In genomic region chr14:61280092-61280525, GRCh38 we compare ENCODE assay signal across 8 cellular contexts. TPM values are rescaled to one million over a fixed set of nuclear protein-coding genes. Genes with fewer than 3 reads are reported as not detected.
DNase-seq lines count a peak whose midpoint lies in the region; ATAC-seq and TF ChIP-seq lines count a peak whose summit lies in the region.

No MANE protein-coding gene starts in this region.

- H3K36me3 Mint-ChIP-seq in activated CD4-positive, alpha-beta memory T cell treated with anti-CD3 and anti-CD28 coated beads for 36 hours = no peaks in the 10 kb centered on the region

- no peaks in the 10 kb centered on the region for H3K79me2 ChIP-seq in GM23248 (ENCODE audit: insufficient read depth)

- POLR2A ChIA-PET in activated CD4-positive, alpha-beta memory T cell treated with anti-CD3 and anti-CD28 coated beads for 36 hours (lab: Charles Lee) = interaction anchor here (1.1 kb wide), 1 partner anchor 43 kb away, joined by 6 read pairs; no protein-coding TSS in a partner anchor

- H3K9me2 ChIP-seq in GM23248 (ENCODE audit: insufficient read depth) = no peaks in the 10 kb centered on the region

- no peak for ATAC-seq in GM19328 (IDR thresholded peaks at IDR 0.05; ENCODE audit: unreplicated experiment)
- no peak for ATAC-seq in GM21423 (IDR thresholded peaks at IDR 0.05; ENCODE audit: unreplicated experiment)

- H3F3A ChIP-seq in GM23248 (ENCODE audit: insufficient read depth) = peaks cover 16% of the 10 kb centered on the region

- no peaks in the 10 kb centered on the region for H4K20me1 ChIP-seq in GM23248 (ENCODE audit: insufficient read depth)

- H3K27me3 Mint-ChIP-seq in activated CD4-positive, alpha-beta memory T cell treated with anti-CD3 and anti-CD28 coated beads for 36 hours = peaks cover 3% of the 10 kb centered on the region

- peak overlapping the region; percentile 81 for H2AFZ ChIP-seq in GM23248

- H3K4me1 Mint-ChIP-seq in activated CD4-positive, alpha-beta memory T cell treated with anti-CD3 and anti-CD28 coated beads for 36 hours (ENCODE audit: low read depth) = peaks cover 31% of the 10 kb centered on the region

- no peak overlapping the region for H3K4me2 ChIP-seq in GM23248 (ENCODE audit: unreplicated experiment)

- in situ Hi-C loops in GM23248 (cut with MboI) = loop anchor here (25.0 kb wide), 1 partner anchor 943 kb away; no protein-coding TSS in a partner anchor

- DNase-seq in GM23248 (no peak), foreskin fibroblast (no peak), islet precursor cell (no peak), GM10266 (ENCODE audit: extremely low spot score) (no peak)
- peak; percentile 66 for DNase-seq in activated CD4-positive, alpha-beta memory T cell treated with anti-CD3 and anti-CD28 coated beads for 36 hours

- WGBS in GM23248 (ENCODE audit: low coverage in 1 of 2, low lambda C conversion rate in 2 of 2, missing lambda C conversion rate in 2 of 2), 2 experiments = 60 to 68% methylated on average over 31 to 47 of the region's 47 CpGs

- H3K36me3 ChIP-seq in GM23248 (ENCODE audit: low read depth) (no peaks in the 10 kb centered on the region), rectal smooth muscle tissue (ENCODE audit: control insufficient read depth, insufficient read depth, low read length) (no peaks in the 10 kb centered on the region)

- H3K4me3 ChIP-seq in GM23248 (peak overlapping the region; percentile 66), foreskin fibroblast (ENCODE audit: low read depth in 1 of 2, low read length in 2 of 2) (peak overlapping the region; percentile 37 to 52), rectal smooth muscle tissue (ENCODE audit: low read length) (peak overlapping the region; percentile 51)

- H3K27me3 ChIP-seq in GM23248 (replicated peaks; ENCODE audit: insufficient read depth) = no peaks in the 10 kb centered on the region
- H3K27me3 ChIP-seq in rectal smooth muscle tissue (ENCODE audit: control insufficient read depth, insufficient read depth, low read length) = peaks cover 7% of the 10 kb centered on the region

- no peaks in the 10 kb centered on the region for H3K9me3 ChIP-seq in GM23248 (ENCODE audit: low read depth)

- intact Hi-C loops in activated CD4-positive, alpha-beta memory T cell treated with anti-CD3 and anti-CD28 coated beads for 36 hours (cut with micrococcal nuclease) = loop anchor here (1.0 to 5.0 kb wide), 2 partner anchors 11 to 557 kb away; no protein-coding TSS in a partner anchor

- TF ChIP-seq CTCF in foreskin fibroblast (IDR thresholded peaks at IDR 0.05; ENCODE audit: low read depth, low read length) (no peak), GM10266 (IDR thresholded peaks at IDR 0.05; ENCODE audit: control insufficient read depth, insufficient read depth, low read depth, missing control alignments) (no peak)

- H3K4me1 ChIP-seq in GM23248 (ENCODE audit: insufficient read depth) = peaks cover 12% of the 10 kb centered on the region; the same call in 1 of the 2 replicates
- H3K4me1 ChIP-seq in rectal smooth muscle tissue (ENCODE audit: control insufficient read depth, insufficient read depth, low read length) = no peaks in the 10 kb centered on the region

- CTCF ChIA-PET in activated CD4-positive, alpha-beta memory T cell treated with anti-CD3 and anti-CD28 coated beads for 36 hours (lab: Charles Lee) = interaction anchor here (0.8 to 10.4 kb wide), 18 partner anchors 9 to 846 kb away, joined by 3 to 85 read pairs (median 4); partner anchors contain the start of gene TRMT5

- H3K27ac ChIP-seq in GM23248 (no peak overlapping the region), rectal smooth muscle tissue (ENCODE audit: low read depth, low read length) (no peak overlapping the region)

- no peaks in the 10 kb centered on the region for H3K9me3 Mint-ChIP-seq in activated CD4-positive, alpha-beta memory T cell treated with anti-CD3 and anti-CD28 coated beads for 36 hours

- H3K9ac ChIP-seq in GM23248 = no peak overlapping the region; the same call in 1 of the 2 replicates
- peak overlapping the region; percentile 3 for H3K9ac ChIP-seq in rectal smooth muscle tissue (ENCODE audit: low read length)

- peak overlapping the region; percentile 87 for H3K4me3 Mint-ChIP-seq in activated CD4-positive, alpha-beta memory T cell treated with anti-CD3 and anti-CD28 coated beads for 36 hours

- H3K27ac Mint-ChIP-seq in activated CD4-positive, alpha-beta memory T cell treated with anti-CD3 and anti-CD28 coated beads for 36 hours = peak overlapping the region; percentile 70

RNA-seq across cellular contexts. Expression of gene TMEM30B, which starts 1.0 kb away (rescaled TPM):
- total RNA-seq in GM23248 (2014; rRNA removed; shearing (Covaris generic)) = 1.3 and 1.7 TPM in 2 replicates
- polyA plus RNA-seq in GM23248 (2016; fragmentation: Nextera tagmentation; extraction: Ambion mirVana) = 0.29 and 0.35 TPM in 2 replicates
- total RNA-seq in activated CD4-positive, alpha-beta memory T cell treated with anti-CD3 and anti-CD28 coated beads for 36 hours = 1 to 10 TPM; 1.6 to 1.7 TPM

RNA-seq across cellular contexts. Expression of gene PRKCH, which starts 41.3 kb away (rescaled TPM):
- 2.7 and 3.5 TPM in 2 replicates for total RNA-seq in GM23248 (2014; rRNA removed; shearing (Covaris generic))
- polyA plus RNA-seq in GM23248 (2016; fragmentation: Nextera tagmentation; extraction: Ambion mirVana) = 2.4 and 2.9 TPM in 2 replicates
- total RNA-seq in activated CD4-positive, alpha-beta memory T cell treated with anti-CD3 and anti-CD28 coated beads for 36 hours = 100 to 1,000 TPM; 142 to 147 TPM

Comparison
In these comparisons a context has a peak if more than half of its experiments do, and no peak if none do; other contexts are left out.
1. RNA of gene PRKCH, which starts 41.3 kb away (total RNA-seq): 142 to 147 TPM in activated CD4-positive, alpha-beta memory T cell treated with anti-CD3 and anti-CD28 coated beads for 36 hours; 2.7 to 3.5 TPM in GM23248; every median in the first group is over 10 times any median in the second.
2. Peak in every context shown above with its lines, with median percentiles within 50 percentile points of each other: H3K4me3 ChIP-seq.